In the genomic region with DNA sequence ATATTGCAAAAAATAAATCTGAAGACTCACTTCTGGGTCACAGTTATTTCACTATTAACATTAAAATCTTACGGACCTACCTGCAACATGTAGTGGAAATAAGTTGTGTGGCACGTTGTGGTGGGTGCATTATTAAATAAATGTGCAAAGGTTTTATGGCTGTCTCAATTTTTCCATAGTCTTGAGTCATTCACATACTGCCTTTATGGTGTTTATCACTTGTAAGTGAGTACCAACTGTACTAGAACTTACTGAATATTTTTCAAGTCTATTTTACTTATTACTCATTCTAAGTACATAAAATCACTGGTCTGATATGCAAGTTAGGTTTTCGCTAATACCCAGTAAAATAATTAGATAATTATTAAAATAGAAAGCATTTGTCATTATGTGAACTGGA, we compare ENCODE assay signal across 18 cellular contexts. TPM values are rescaled to one million over a fixed set of nuclear protein-coding genes. Genes with fewer than 3 reads are reported as not detected.
DNase-seq lines count a peak whose midpoint lies in the region; ATAC-seq, FAIRE-seq and TF ChIP-seq lines count a peak whose summit lies in the region.
"Had no signal": no experiment of that assay in that cellular context is flagged by ENCODE, and none has a peak within 500 bp of the region (broad histone marks: within the 10 kb centered on the region; RNA-seq: fewer than 3 reads in every experiment).

No MANE protein-coding gene starts in this region.

- H3K9me3 ChIP-seq in HepG2 (ENCODE audit: low read length): no peaks in the 10 kb centered on the region
- no peaks in the 10 kb centered on the region for H3K9me3 ChIP-seq in right lobe of liver
- H3K9me3 ChIP-seq in PC-3 (ENCODE audit: low read length): no peaks in the 10 kb centered on the region
- H3K9me3 ChIP-seq in CD4-positive, alpha-beta T cell (ENCODE audit: control insufficient read depth, low read length): no peaks in the 10 kb centered on the region
- H3K9me3 ChIP-seq: BLaER1, HAP-1 had no signal

- no peaks in the 10 kb centered on the region for H3F3A ChIP-seq in PC-3 (ENCODE audit: low read length, unreplicated experiment)

- no peaks in the 10 kb centered on the region for H3K27me3 ChIP-seq in HepG2 (ENCODE audit: control insufficient read depth in 1 of 2, insufficient read depth in 2 of 2, low read length in 2 of 2)
- no peaks in the 10 kb centered on the region for H3K27me3 ChIP-seq in right lobe of liver
- H3K27me3 ChIP-seq in PC-3 (ENCODE audit: low read length): no peaks in the 10 kb centered on the region
- H3K27me3 ChIP-seq in CD4-positive, alpha-beta T cell (ENCODE audit: control insufficient read depth, insufficient read depth, low read length): no peaks in the 10 kb centered on the region
- H3K27me3 ChIP-seq: BLaER1 had no signal

- H3K4me3 Mint-ChIP-seq in activated naive CD8-positive, alpha-beta T cell treated with anti-CD3 and anti-CD28 coated beads for 36 hours: no peak overlapping the region
- no peak overlapping the region for H3K4me3 Mint-ChIP-seq in CD4-positive, alpha-beta T cell
- H3K4me3 Mint-ChIP-seq: CD14-positive monocyte; CD8-positive, alpha-beta T cell had no signal

- peaks cover 21% of the 10 kb centered on the region for H3K4me1 Mint-ChIP-seq in activated naive CD8-positive, alpha-beta T cell treated with anti-CD3 and anti-CD28 coated beads for 36 hours
- no peaks in the 10 kb centered on the region for H3K4me1 Mint-ChIP-seq in CD4-positive, alpha-beta T cell (ENCODE audit: low read depth)
- H3K4me1 Mint-ChIP-seq: CD14-positive monocyte had no signal

- CTCF ChIA-PET in HepG2 (lab: Yijun Ruan, JAX; ENCODE audit: low intra/inter-chr PET ratio, low total read pairs) (no interaction called here), PC-3 (lab: Charles Lee) (interaction anchor here (1.1 kb wide), 1 partner anchor 55 kb away, joined by 3 read pairs; a partner anchor contains a TSS)
- CTCF ChIA-PET in CD4-positive, alpha-beta T cell (lab: Charles Lee): no interaction called here

- H3K9ac ChIP-seq in HepG2 (ENCODE audit: insufficient read depth, low read depth, low read length) (no peak overlapping the region), PC-3 (ENCODE audit: low read length) (no peak overlapping the region)
- H3K9ac ChIP-seq: BLaER1, GM23248 had no signal

- DNase-seq in HepG2 (ENCODE audit: low spot score): no peak
- no peak for DNase-seq in right lobe of liver
- peak; percentile 59 for DNase-seq in PC-3
- DNase-seq in activated naive CD8-positive, alpha-beta T cell treated with anti-CD3 and anti-CD28 coated beads for 36 hours: no peak
- no peak for DNase-seq in CD4-positive, alpha-beta T cell
- DNase-seq: AML-193; Calu3; CD8-positive, alpha-beta T cell; DMS79 treated with DMSO at 0.1 percent for 48 hours; GF-D8; GM23248 had no signal

- in situ Hi-C loops in HepG2 (cut with HindIII; ENCODE audit: extremely low pct_ligation_motif_present, low pct_unique_long_range_greater_than_20kb): no loop called here

- BruUV-seq in HepG2 (replicated peaks; lab: Mats Ljungman, UMichigan) (TSS peak; percentile 23), PC-3 (replicated peaks; lab: Mats Ljungman, UMichigan) (no TSS peak)

- peaks cover 5% of the 10 kb centered on the region for H3K36me3 Mint-ChIP-seq in activated naive CD8-positive, alpha-beta T cell treated with anti-CD3 and anti-CD28 coated beads for 36 hours
- peaks cover 62% of the 10 kb centered on the region for H3K36me3 Mint-ChIP-seq in CD4-positive, alpha-beta T cell (ENCODE audit: low read depth)

- TF ChIP-seq CTCF in HepG2 (CRISPR knock-in tag; IDR thresholded peaks at IDR 0.05) (no peak), right lobe of liver (IDR thresholded peaks at IDR 0.05) (no peak), PC-3 (conservative IDR thresholded peaks at IDR 0.05; ENCODE audit: low read depth, low read length) (no peak)
- no peak for TF ChIP-seq CTCF in CD4-positive, alpha-beta T cell (IDR thresholded peaks at IDR 0.05)

- no peak for FAIRE-seq in HepG2 (lab: Jason Lieb, UNC)
- FAIRE-seq: A204.1, GM19239 had no signal

- H3K79me2 ChIP-seq in HepG2 (ENCODE audit: insufficient read depth, low read length) (no peaks in the 10 kb centered on the region), PC-3 (ENCODE audit: low read length) (no peaks in the 10 kb centered on the region)

- H3K27ac ChIP-seq in HepG2 (ENCODE audit: extremely low read length, insufficient read depth, low read length): no peak overlapping the region
- no peak overlapping the region for H3K27ac ChIP-seq in right lobe of liver
- H3K27ac ChIP-seq in PC-3 (ENCODE audit: low read length): peak overlapping the region; percentile 61
- no peak overlapping the region for H3K27ac ChIP-seq in CD4-positive, alpha-beta T cell (ENCODE audit: low read depth, low read length)
- H3K27ac ChIP-seq: BLaER1, GM23248 had no signal

- H3K4me1 ChIP-seq in HepG2 (ENCODE audit: insufficient read depth, low read length) (no peaks in the 10 kb centered on the region), right lobe of liver (no peaks in the 10 kb centered on the region), PC-3 (ENCODE audit: insufficient read depth, low read length) (peaks cover 25% of the 10 kb centered on the region)
- H3K4me1 ChIP-seq: BLaER1 had no signal

- no peak for TF ChIP-seq RAD21 in HepG2 (CRISPR knock-in tag; IDR thresholded peaks at IDR 0.05)

- H3K27me3 Mint-ChIP-seq in activated naive CD8-positive, alpha-beta T cell treated with anti-CD3 and anti-CD28 coated beads for 36 hours: no peaks in the 10 kb centered on the region
- H3K27me3 Mint-ChIP-seq in CD4-positive, alpha-beta T cell: no peaks in the 10 kb centered on the region

- H3K4me3 ChIP-seq in HepG2 (replicated peaks in 1 of 3; ENCODE audit: insufficient read depth in 1 of 3, low read depth in 2 of 3, low read length in 3 of 3) (no peak overlapping the region), right lobe of liver (no peak overlapping the region), PC-3 (ENCODE audit: low read length) (no peak overlapping the region)
- H3K4me3 ChIP-seq: BLaER1, GM23248, HAP-1 had no signal

- ATAC-seq in HepG2 (no peak), right lobe of liver (no peak), PC-3 (peak; percentile 64), GM21390 (IDR thresholded peaks at IDR 0.05; ENCODE audit: unreplicated experiment) (no peak), HG03469 (IDR thresholded peaks at IDR 0.05; ENCODE audit: unreplicated experiment) (no peak)
- ATAC-seq in CD4-positive, alpha-beta T cell (ENCODE audit: poor library complexity): no peak
- ATAC-seq: CD8-positive, alpha-beta T cell had no signal

- intact Hi-C loops in HepG2 (cut with micrococcal nuclease; ENCODE audit: unreplicated experiment): no loop called here
- intact Hi-C loops in right lobe of liver (cut with DNase I): no loop called here
- intact Hi-C loops in PC-3 (cut with micrococcal nuclease): loop anchor here (5.0 kb wide), 1 partner anchor 86 kb away; no protein-coding TSS in a partner anchor
- intact Hi-C loops in CD4-positive, alpha-beta T cell (cut with DNase I, micrococcal nuclease): no loop called here

- H2AFZ ChIP-seq in HepG2 (ENCODE audit: low read length) (no peak overlapping the region), PC-3 (ENCODE audit: low read length) (no peak overlapping the region)
- H2AFZ ChIP-seq: GM23248 had no signal

- 95% methylated on average over 3 of the region's 3 CpGs for WGBS in HepG2 (ENCODE audit: low lambda C conversion rate)
- WGBS in right lobe of liver (ENCODE audit: insufficient coverage, low coverage, low lambda C conversion rate, missing lambda C conversion rate): 95% methylated on average over 3 of the region's 3 CpGs

- no peaks in the 10 kb centered on the region for H3K9me2 ChIP-seq in PC-3 (replicated peaks; ENCODE audit: low read length)

- TF ChIP-seq EP300 in HepG2 (IDR thresholded peaks at IDR 0.05; ENCODE audit: low read depth in 2 of 2, low read length in 2 of 2) (no peak), HepG2 (CRISPR knock-in tag; IDR thresholded peaks at IDR 0.05; ENCODE audit: borderline replicate concordance) (no peak)

- H3K4me2 ChIP-seq in HepG2 (ENCODE audit: low read depth, low read length): no peak overlapping the region
- H3K4me2 ChIP-seq in PC-3 (ENCODE audit: low read length): peak overlapping the region; percentile 39; the same call in 1 of the 2 replicates
- H3K4me2 ChIP-seq: BLaER1 had no signal

- H3K9me3 Mint-ChIP-seq in activated naive CD8-positive, alpha-beta T cell treated with anti-CD3 and anti-CD28 coated beads for 36 hours: no peaks in the 10 kb centered on the region
- H3K9me3 Mint-ChIP-seq in CD4-positive, alpha-beta T cell: no peaks in the 10 kb centered on the region
- H3K9me3 Mint-ChIP-seq: CD14-positive monocyte; CD8-positive, alpha-beta T cell had no signal

- H3K36me3 ChIP-seq in HepG2 (replicated peaks in 1 of 2; ENCODE audit: control insufficient read depth in 1 of 2, insufficient read depth in 2 of 2, low read length in 2 of 2) (peaks cover 3 to 27% of the 10 kb centered on the region in 2 experiments; a peak in 4 of 5 replicates), right lobe of liver (peaks cover 0 to 12% (median 3%) of the 10 kb centered on the region in 4 donors), PC-3 (ENCODE audit: low read depth, low read length) (no peaks in the 10 kb centered on the region; the same call in 1 of the 2 replicates)
- H3K36me3 ChIP-seq: HAP-1 had no signal

- TF ChIP-seq POLR2A in HepG2 (IDR thresholded peaks at IDR 0.05; ENCODE audit: insufficient read depth in 1 of 2, low read depth in 2 of 2, low read length in 2 of 2) (no peak), right lobe of liver (IDR thresholded peaks at IDR 0.05) (no peak)

- H4K20me1 ChIP-seq in HepG2 (ENCODE audit: insufficient read depth, low read length) (no peaks in the 10 kb centered on the region), PC-3 (ENCODE audit: low read length) (no peaks in the 10 kb centered on the region)
- H4K20me1 ChIP-seq: BLaER1 had no signal

- H3K27ac Mint-ChIP-seq in activated naive CD8-positive, alpha-beta T cell treated with anti-CD3 and anti-CD28 coated beads for 36 hours: peak overlapping the region; percentile 42
- no peak overlapping the region for H3K27ac Mint-ChIP-seq in CD4-positive, alpha-beta T cell
- H3K27ac Mint-ChIP-seq: CD14-positive monocyte; CD8-positive, alpha-beta T cell had no signal

- POLR2A ChIA-PET in HepG2 (lab: Yijun Ruan, JAX) (no interaction called here), PC-3 (lab: Charles Lee; ENCODE audit: unreplicated experiment) (no interaction called here)
- POLR2A ChIA-PET in CD4-positive, alpha-beta T cell (lab: Charles Lee): no interaction called here

RNA-seq across cellular contexts. Expression of a gene that starts 47.6 kb away (rescaled TPM):
- total RNA-seq in HepG2 (2016; rRNA removed; fragmentation: Illumina TruSeq; extraction: Trizol) (25.7 and 26.0 TPM in 2 replicates), right lobe of liver (10 to 100 TPM; 10.0 to 13.1 (median 12.4) TPM), PC-3 (2014; rRNA removed) (24.2 and 24.6 TPM in 2 replicates)
- 3.4 and 3.5 TPM in 2 replicates for total RNA-seq in HepG2 (2016; cell fraction: cytosol; rRNA removed; fragmentation: Illumina TruSeq; extraction: Trizol; ENCODE audit: low read depth)
- 24.7 and 26.0 TPM in 2 replicates for total RNA-seq in HepG2 (2016; cell fraction: insoluble cytoplasmic fraction; rRNA removed; fragmentation: Illumina TruSeq; extraction: Trizol)
- total RNA-seq in HepG2 (2016; cell fraction: membrane; rRNA removed; fragmentation: Illumina TruSeq; extraction: Trizol): 7.7 and 8.4 TPM in 2 replicates
- 27.6 and 34.5 TPM in 2 replicates for total RNA-seq in HepG2 (2016; cell fraction: nucleus; rRNA removed; fragmentation: Illumina TruSeq; extraction: Trizol)
- polyA plus RNA-seq in HepG2 (2011; rRNA removed): 19.8 and 26.1 TPM in 2 replicates
- 12.3 and 20.7 TPM in 2 replicates for polyA plus RNA-seq in HepG2 (2011; cell fraction: cytosol; rRNA removed)
- polyA plus RNA-seq in HepG2 (2011; cell fraction: nucleus; rRNA removed): 7.8 and 10.3 TPM in 2 replicates
- 14.5 and 18.8 TPM in 2 replicates for polyA plus RNA-seq in HepG2 (2012)
- 1.1 and 1.2 TPM in 2 replicates for polyA plus RNA-seq in HepG2 (2016; cell fraction: cytosol; fragmentation: Illumina TruSeq; extraction: Trizol; ENCODE audit: low read depth)
- 15.8 and 17.5 TPM in 2 replicates for polyA plus RNA-seq in HepG2 (2016; cell fraction: insoluble cytoplasmic fraction; fragmentation: Illumina TruSeq; extraction: Trizol; ENCODE audit: low read depth)
- polyA plus RNA-seq in HepG2 (2016; cell fraction: membrane; fragmentation: Illumina TruSeq; extraction: Trizol; ENCODE audit: low read depth): 3.1 and 3.4 TPM in 2 replicates
- 25.8 and 27.4 TPM in 2 replicates for polyA plus RNA-seq in HepG2 (2016; cell fraction: nucleus; fragmentation: Illumina TruSeq; extraction: Trizol; ENCODE audit: insufficient read depth, low read depth)
- polyA minus RNA-seq in HepG2 (2011; rRNA and poly(A)+ RNA removed; ENCODE audit: low replicate concordance): 18.7 and 24.5 TPM in 2 replicates
- 24.5 and 25.1 TPM in 2 replicates for polyA minus RNA-seq in HepG2 (2011; cell fraction: cytosol; rRNA and poly(A)+ RNA removed)
- polyA minus RNA-seq in HepG2 (2011; cell fraction: nucleus; rRNA and poly(A)+ RNA removed): 71.7 and 84.9 TPM in 2 replicates
- total RNA-seq in activated naive CD8-positive, alpha-beta T cell treated with anti-CD3 and anti-CD28 coated beads for 36 hours: 10 to 100 TPM; 21.8 to 22.5 TPM
- 1 to 10 TPM; 4.7 to 5.2 TPM for total RNA-seq in CD4-positive, alpha-beta T cell

RNA-seq across cellular contexts. Expression of a gene that starts 54.7 kb away (rescaled TPM):
- 40.4 and 41.5 TPM in 2 replicates for total RNA-seq in HepG2 (2016; rRNA removed; fragmentation: Illumina TruSeq; extraction: Trizol)
- total RNA-seq in HepG2 (2016; cell fraction: cytosol; rRNA removed; fragmentation: Illumina TruSeq; extraction: Trizol; ENCODE audit: low read depth): 23.2 and 26.1 TPM in 2 replicates
- 37.5 and 39.9 TPM in 2 replicates for total RNA-seq in HepG2 (2016; cell fraction: insoluble cytoplasmic fraction; rRNA removed; fragmentation: Illumina TruSeq; extraction: Trizol)
- 33.7 and 34.4 TPM in 2 replicates for total RNA-seq in HepG2 (2016; cell fraction: membrane; rRNA removed; fragmentation: Illumina TruSeq; extraction: Trizol)
- total RNA-seq in HepG2 (2016; cell fraction: nucleus; rRNA removed; fragmentation: Illumina TruSeq; extraction: Trizol): 24.5 and 29.2 TPM in 2 replicates
- 8.1 and 11.5 TPM in 2 replicates for polyA plus RNA-seq in HepG2 (2011; rRNA removed)
- 4.7 and 7.3 TPM in 2 replicates for polyA plus RNA-seq in HepG2 (2011; cell fraction: cytosol; rRNA removed)
- polyA plus RNA-seq in HepG2 (2011; cell fraction: nucleus; rRNA removed): 3.2 and 3.8 TPM in 2 replicates
- polyA plus RNA-seq in HepG2 (2012): 11.4 and 14.0 TPM in 2 replicates
- polyA plus RNA-seq in HepG2 (2016; cell fraction: cytosol; fragmentation: Illumina TruSeq; extraction: Trizol; ENCODE audit: low read depth): 2.0 and 2.8 TPM in 2 replicates
- 20.2 and 21.0 TPM in 2 replicates for polyA plus RNA-seq in HepG2 (2016; cell fraction: insoluble cytoplasmic fraction; fragmentation: Illumina TruSeq; extraction: Trizol; ENCODE audit: low read depth)
- polyA plus RNA-seq in HepG2 (2016; cell fraction: membrane; fragmentation: Illumina TruSeq; extraction: Trizol; ENCODE audit: low read depth): 8.6 and 9.2 TPM in 2 replicates
- 18.4 and 19.9 TPM in 2 replicates for polyA plus RNA-seq in HepG2 (2016; cell fraction: nucleus; fragmentation: Illumina TruSeq; extraction: Trizol; ENCODE audit: insufficient read depth, low read depth)
- polyA minus RNA-seq in HepG2 (2011; rRNA and poly(A)+ RNA removed; ENCODE audit: low replicate concordance): 5.2 and 7.0 TPM in 2 replicates
- polyA minus RNA-seq in HepG2 (2011; cell fraction: cytosol; rRNA and poly(A)+ RNA removed): 22.6 and 33.6 TPM in 2 replicates
- polyA minus RNA-seq in HepG2 (2011; cell fraction: nucleus; rRNA and poly(A)+ RNA removed): 16.0 and 20.1 TPM in 2 replicates
- total RNA-seq in right lobe of liver: 10 to 100 TPM in 1 of 6 experiments, 1 to 10 TPM in 5; 7.7 to 11.5 (median 9.1) TPM
- 15.5 and 21.6 TPM in 2 replicates for total RNA-seq in PC-3 (2014; rRNA removed)
- 10 to 100 TPM; 17.9 to 18.0 TPM for total RNA-seq in activated naive CD8-positive, alpha-beta T cell treated with anti-CD3 and anti-CD28 coated beads for 36 hours
- total RNA-seq in CD4-positive, alpha-beta T cell: 1 to 10 TPM; 7.0 to 7.4 TPM
